Comparison of ENCODE assay signal across 1 cellular context in genomic region chr16:30957456-30958163, GRCh38.
TF ChIP-seq lines count a peak whose summit lies in the region.

TSS of gene SETD1A (plus strand) at chr16:30957754. CDS start at chr16:30958732, 978 bp downstream.

TF ChIP-seq in HepG2, 621 proteins besides CTCF, POLR2A, EP300 and RAD21 (continued from another document and continues in another):
- TF ChIP-seq STAT6 (CRISPR knock-in tag; IDR thresholded peaks at IDR 0.05; ENCODE audit: borderline replicate concordance), result no peak
- TF ChIP-seq, protein P1, sequence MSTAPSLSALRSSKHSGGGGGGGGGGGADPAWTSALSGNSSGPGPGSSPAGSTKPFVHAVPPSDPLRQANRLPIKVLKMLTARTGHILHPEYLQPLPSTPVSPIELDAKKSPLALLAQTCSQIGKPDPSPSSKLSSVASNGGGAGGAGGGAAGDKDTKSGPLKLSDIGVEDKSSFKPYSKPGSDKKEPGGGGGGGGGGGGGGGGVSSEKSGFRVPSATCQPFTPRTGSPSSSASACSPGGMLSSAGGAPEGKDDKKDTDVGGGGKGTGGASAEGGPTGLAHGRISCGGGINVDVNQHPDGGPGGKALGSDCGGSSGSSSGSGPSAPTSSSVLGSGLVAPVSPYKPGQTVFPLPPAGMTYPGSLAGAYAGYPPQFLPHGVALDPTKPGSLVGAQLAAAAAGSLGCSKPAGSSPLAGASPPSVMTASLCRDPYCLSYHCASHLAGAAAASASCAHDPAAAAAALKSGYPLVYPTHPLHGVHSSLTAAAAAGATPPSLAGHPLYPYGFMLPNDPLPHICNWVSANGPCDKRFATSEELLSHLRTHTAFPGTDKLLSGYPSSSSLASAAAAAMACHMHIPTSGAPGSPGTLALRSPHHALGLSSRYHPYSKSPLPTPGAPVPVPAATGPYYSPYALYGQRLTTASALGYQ (CRISPR knock-in tag; IDR thresholded peaks at IDR 0.05), result peak; percentile 62
- TF ChIP-seq HDAC2 (CRISPR knock-in tag; IDR thresholded peaks at IDR 0.05), result peak; percentile 66
- TF ChIP-seq KLF16 (CRISPR knock-in tag; IDR thresholded peaks at IDR 0.05), result peak in 1 of 2 experiments; percentile 85; a peak in 1 of 4 replicates
- no peak for TF ChIP-seq MIXL1 (CRISPR knock-in tag; IDR thresholded peaks at IDR 0.05)
- peak; percentile 94 for TF ChIP-seq KDM2A (CRISPR knock-in tag; IDR thresholded peaks at IDR 0.05; ENCODE audit: borderline replicate concordance, low read depth)
- peak; percentile 99 for TF ChIP-seq ZFAT (CRISPR knock-in tag; conservative IDR thresholded peaks at IDR 0.05)
- peak; percentile 58 for TF ChIP-seq KMT2B (CRISPR knock-in tag; IDR thresholded peaks at IDR 0.05)
- peak; percentile 32; the same call in 1 of the 2 replicates for TF ChIP-seq ZNF205 (CRISPR knock-in tag; IDR thresholded peaks at IDR 0.05)
- peak; percentile 46; the same call in 1 of the 2 replicates for TF ChIP-seq ZNF329 (CRISPR knock-in tag; IDR thresholded peaks at IDR 0.05; ENCODE audit: low read depth)
- TF ChIP-seq, protein P2, sequence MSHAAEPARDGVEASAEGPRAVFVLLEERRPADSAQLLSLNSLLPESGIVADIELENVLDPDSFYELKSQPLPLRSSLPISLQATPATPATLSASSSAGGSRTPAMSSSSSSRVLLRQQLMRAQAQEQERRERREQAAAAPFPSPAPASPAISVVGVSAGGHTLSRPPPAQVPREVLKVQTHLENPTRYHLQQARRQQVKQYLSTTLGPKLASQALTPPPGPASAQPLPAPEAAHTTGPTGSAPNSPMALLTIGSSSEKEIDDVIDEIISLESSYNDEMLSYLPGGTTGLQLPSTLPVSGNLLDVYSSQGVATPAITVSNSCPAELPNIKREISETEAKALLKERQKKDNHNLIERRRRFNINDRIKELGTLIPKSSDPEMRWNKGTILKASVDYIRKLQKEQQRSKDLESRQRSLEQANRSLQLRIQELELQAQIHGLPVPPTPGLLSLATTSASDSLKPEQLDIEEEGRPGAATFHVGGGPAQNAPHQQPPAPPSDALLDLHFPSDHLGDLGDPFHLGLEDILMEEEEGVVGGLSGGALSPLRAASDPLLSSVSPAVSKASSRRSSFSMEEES (CRISPR knock-in tag; IDR thresholded peaks at IDR 0.05), result 0 out of 2 replicates have a peak, but pooled peaks have one; percentile 37
- peak; percentile 25 for TF ChIP-seq FOXA3 (CRISPR knock-in tag; IDR thresholded peaks at IDR 0.05)
- TF ChIP-seq SRSF4 (IDR thresholded peaks at IDR 0.05; ENCODE audit: low read depth, low read length, poor library complexity, severe bottlenecking), result peak; percentile 55
- TF ChIP-seq SMAD3 (CRISPR knock-in tag; IDR thresholded peaks at IDR 0.05), result no peak
- TF ChIP-seq SALL1 (CRISPR knock-in tag; IDR thresholded peaks at IDR 0.05), result peak; percentile 42
- peak; percentile 68; the same call in 1 of the 2 replicates for TF ChIP-seq ZNF30 (CRISPR knock-in tag; IDR thresholded peaks at IDR 0.05)
- 0 out of 2 replicates have a peak, but pooled peaks have one; percentile 6 for TF ChIP-seq ELF4 (CRISPR knock-in tag; IDR thresholded peaks at IDR 0.05; ENCODE audit: borderline replicate concordance)
- peak; percentile 18; the same call in 1 of the 2 replicates for TF ChIP-seq ZNF160 (CRISPR knock-in tag; IDR thresholded peaks at IDR 0.05)
- peak; percentile 39; the same call in 1 of the 2 replicates for TF ChIP-seq ZBTB20 (CRISPR knock-in tag; IDR thresholded peaks at IDR 0.05; ENCODE audit: borderline replicate concordance, low read depth)
- TF ChIP-seq ZNF879 (CRISPR knock-in tag; IDR thresholded peaks at IDR 0.05), result no peak
- TF ChIP-seq, protein P3, sequence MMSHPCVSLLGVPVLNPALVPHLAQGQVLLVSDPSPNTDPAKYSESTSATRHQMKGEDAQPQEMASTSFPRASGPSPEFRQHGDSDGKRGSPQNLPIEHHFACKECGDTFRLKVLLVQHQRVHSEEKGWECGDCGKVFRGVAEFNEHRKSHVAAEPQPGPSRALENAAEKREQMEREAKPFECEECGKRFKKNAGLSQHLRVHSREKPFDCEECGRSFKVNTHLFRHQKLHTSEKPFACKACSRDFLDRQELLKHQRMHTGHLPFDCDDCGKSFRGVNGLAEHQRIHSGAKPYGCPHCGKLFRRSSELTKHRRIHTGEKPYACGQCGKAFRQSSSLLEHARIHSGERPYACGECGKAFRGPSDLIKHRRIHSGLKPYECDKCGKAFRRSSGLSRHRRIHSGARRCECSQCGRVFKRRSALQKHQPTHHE (CRISPR knock-in tag; IDR thresholded peaks at IDR 0.05; ENCODE audit: borderline replicate concordance), result peak; percentile 68; the same call in 1 of the 2 replicates
- TF ChIP-seq NCOA2 (CRISPR knock-in tag; IDR thresholded peaks at IDR 0.05), result 0 out of 2 replicates have a peak, but pooled peaks have one; percentile 29
- 0 out of 2 replicates have a peak, but pooled peaks have one; percentile 68 for TF ChIP-seq ZNF839 (CRISPR knock-in tag; IDR thresholded peaks at IDR 0.05; ENCODE audit: borderline replicate concordance)
- no peak for TF ChIP-seq SP140L (CRISPR knock-in tag; IDR thresholded peaks at IDR 0.05; ENCODE audit: borderline replicate concordance)
- TF ChIP-seq CBFB (CRISPR knock-in tag; IDR thresholded peaks at IDR 0.05), result peak; percentile 77; the same call in 1 of the 2 replicates
- no peak for TF ChIP-seq RBM22 (optimal IDR thresholded peaks at IDR 0.05; ENCODE audit: low read length)
- peak; percentile 55 for TF ChIP-seq ETV6 (CRISPR knock-in tag; conservative IDR thresholded peaks at IDR 0.05)
- no peak for TF ChIP-seq NAIF1 (CRISPR knock-in tag; IDR thresholded peaks at IDR 0.05; ENCODE audit: borderline replicate concordance)
- no peak for TF ChIP-seq DPF2 (CRISPR knock-in tag; IDR thresholded peaks at IDR 0.05; ENCODE audit: borderline replicate concordance, low read depth)
- peak; percentile 75; the same call in 1 of the 2 replicates for TF ChIP-seq NCOR1 (IDR thresholded peaks at IDR 0.05; ENCODE audit: borderline replicate concordance, low read length)
- TF ChIP-seq IKZF5 (CRISPR knock-in tag; IDR thresholded peaks at IDR 0.05), result peak; percentile 62
- TF ChIP-seq ZNF605 (CRISPR knock-in tag; IDR thresholded peaks at IDR 0.05), result peak; percentile 81; the same call in 1 of the 2 replicates
- no peak; the same call in 1 of the 2 replicates for TF ChIP-seq TSC22D2 (CRISPR knock-in tag; IDR thresholded peaks at IDR 0.05; ENCODE audit: borderline replicate concordance)
- no peak for TF ChIP-seq RNF219 (CRISPR knock-in tag; IDR thresholded peaks at IDR 0.05)
- TF ChIP-seq ZNF841 (CRISPR knock-in tag; IDR thresholded peaks at IDR 0.05; ENCODE audit: borderline replicate concordance), result no peak
- TF ChIP-seq TOPORS (CRISPR knock-in tag; IDR thresholded peaks at IDR 0.05), result peak; percentile 96
- TF ChIP-seq KLF12 (CRISPR knock-in tag; IDR thresholded peaks at IDR 0.05; ENCODE audit: borderline replicate concordance), result peak; percentile 69
- peak; percentile 58 for TF ChIP-seq CCAR2 (optimal IDR thresholded peaks at IDR 0.05; ENCODE audit: low read depth, low read length)
- peak; percentile 12; the same call in 1 of the 2 replicates for TF ChIP-seq ZNF670 (CRISPR knock-in tag; IDR thresholded peaks at IDR 0.05; ENCODE audit: borderline replicate concordance)
- 0 out of 2 replicates have a peak, but pooled peaks have one; percentile 68 for TF ChIP-seq MEIS1 (CRISPR knock-in tag; IDR thresholded peaks at IDR 0.05; ENCODE audit: borderline replicate concordance)
- TF ChIP-seq TBX2 (CRISPR knock-in tag; IDR thresholded peaks at IDR 0.05; ENCODE audit: borderline replicate concordance), result peak; percentile 76; the same call in 1 of the 2 replicates
- 0 out of 2 replicates have a peak, but pooled peaks have one; percentile 7 for TF ChIP-seq RFXANK (CRISPR knock-in tag; IDR thresholded peaks at IDR 0.05)
- TF ChIP-seq, protein P4, sequence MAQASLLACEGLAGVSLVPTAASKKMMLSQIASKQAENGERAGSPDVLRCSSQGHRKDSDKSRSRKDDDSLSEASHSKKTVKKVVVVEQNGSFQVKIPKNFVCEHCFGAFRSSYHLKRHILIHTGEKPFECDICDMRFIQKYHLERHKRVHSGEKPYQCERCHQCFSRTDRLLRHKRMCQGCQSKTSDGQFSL (CRISPR knock-in tag; IDR thresholded peaks at IDR 0.05), result peak; percentile 98
- TF ChIP-seq, protein P5, sequence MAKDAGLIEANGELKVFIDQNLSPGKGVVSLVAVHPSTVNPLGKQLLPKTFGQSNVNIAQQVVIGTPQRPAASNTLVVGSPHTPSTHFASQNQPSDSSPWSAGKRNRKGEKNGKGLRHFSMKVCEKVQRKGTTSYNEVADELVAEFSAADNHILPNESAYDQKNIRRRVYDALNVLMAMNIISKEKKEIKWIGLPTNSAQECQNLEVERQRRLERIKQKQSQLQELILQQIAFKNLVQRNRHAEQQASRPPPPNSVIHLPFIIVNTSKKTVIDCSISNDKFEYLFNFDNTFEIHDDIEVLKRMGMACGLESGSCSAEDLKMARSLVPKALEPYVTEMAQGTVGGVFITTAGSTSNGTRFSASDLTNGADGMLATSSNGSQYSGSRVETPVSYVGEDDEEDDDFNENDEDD (CRISPR knock-in tag; IDR thresholded peaks at IDR 0.05; ENCODE audit: borderline replicate concordance), result peak; percentile 69; the same call in 1 of the 2 replicates
- TF ChIP-seq TOE1 (CRISPR knock-in tag; IDR thresholded peaks at IDR 0.05), result peak; percentile 53; the same call in 1 of the 2 replicates
- peak; percentile 10; the same call in 1 of the 2 replicates for TF ChIP-seq MED1 (CRISPR knock-in tag; IDR thresholded peaks at IDR 0.05)
- peak; percentile 89 for TF ChIP-seq ARID4A (CRISPR knock-in tag; IDR thresholded peaks at IDR 0.05; ENCODE audit: borderline replicate concordance)
- 0 out of 2 replicates have a peak, but pooled peaks have one; percentile 71 for TF ChIP-seq MEF2D (CRISPR knock-in tag; IDR thresholded peaks at IDR 0.05)
